8 cellular contexts compared by ENCODE assay signal in genomic region chrX:155070975-155071693, GRCh38. TPM values are rescaled to one million over a fixed set of nuclear protein-coding genes. Genes with fewer than 3 reads are reported as not detected.
DNase-seq lines count a peak whose midpoint lies in the region; TF ChIP-seq lines count a peak whose summit lies in the region.

TSS of gene BRCC3 (plus strand) at chrX:155071508. CDS start at chrX:155071528, 20 bp downstream.
TSS of gene CMC4 (minus strand) at chrX:155071136. CDS start at chrX:155064023, 7,113 bp downstream.
TSS of gene MTCP1 (minus strand) at chrX:155071136. CDS start at chrX:155066010, 5,126 bp downstream.

- no peaks in the 10 kb centered on the region for H3F3A ChIP-seq in neural cell (ENCODE audit: insufficient read depth, low read length, poor library complexity, severe bottlenecking)

- peak within 1 kb of the TSS; percentile 76 for H3K4me3 ChIP-seq in LNCaP clone FGC (ENCODE audit: low read depth, low read length)
- H3K4me3 ChIP-seq in fibroblast of villous mesenchyme (ENCODE audit: low read depth, low read length) = peak within 1 kb of the TSS; percentile 77
- H3K4me3 ChIP-seq in neural cell (ENCODE audit: low read length) = peak within 1 kb of the TSS; percentile 76
- H3K4me3 ChIP-seq in stomach = peak within 1 kb of the TSS; percentile 44 to 64 (median 59)

- WGBS in stomach, 5 donors = 0 to 50% (median 3%) methylated on average over 8 to 71 of the region's 81 CpGs

- peak within 1 kb of the TSS; percentile 75 for H3K9ac ChIP-seq in neural cell (ENCODE audit: low read length)

- no peaks in the 10 kb centered on the region for H3K36me3 ChIP-seq in neural cell (ENCODE audit: insufficient read depth, low read length)
- peaks cover 0 to 9% (median 6%) of the 10 kb centered on the region in 4 donors for H3K36me3 ChIP-seq in stomach

- H3K9me2 ChIP-seq in neural cell (ENCODE audit: insufficient read depth, low read length) = no peaks in the 10 kb centered on the region

- H3K27ac ChIP-seq in neural cell (ENCODE audit: low read length) (peak within 1 kb of the TSS; percentile 71), stomach (peak within 1 kb of the TSS; percentile 87 to 91 (median 90))

- H3K4me1 ChIP-seq in stomach = peaks cover 0 to 36% (median 15%) of the 10 kb centered on the region in 4 donors

- no peak for TF ChIP-seq EP300 in neural cell (conservative IDR thresholded peaks at IDR 0.05; ENCODE audit: poor library complexity, severe bottlenecking)
- no peak for TF ChIP-seq EP300 in stomach (IDR thresholded peaks at IDR 0.05)

- TF ChIP-seq POLR2A in stomach (IDR thresholded peaks at IDR 0.05) = peak in 1 of 4 donors; percentile 35

- peak within 1 kb of the TSS; percentile 69 for H2AFZ ChIP-seq in neural cell (ENCODE audit: low read depth, low read length)

- intact Hi-C loops in stomach (cut with DNase I; ENCODE audit: low total_unique reads) = no loop called here

- TF ChIP-seq CTCF in LNCaP clone FGC (IDR thresholded peaks at IDR 0.05; ENCODE audit: control insufficient read depth, extremely low read depth, insufficient read depth) (no peak), fibroblast of villous mesenchyme (IDR thresholded peaks at IDR 0.05; ENCODE audit: insufficient read depth, low read depth, low read length) (no peak), neural cell (IDR thresholded peaks at IDR 0.05; ENCODE audit: poor library complexity, severe bottlenecking) (no peak), stomach (IDR thresholded peaks at IDR 0.05) (no peak)

- H3K4me2 ChIP-seq in neural cell (ENCODE audit: low read length) = peak within 1 kb of the TSS; percentile 76

- H3K27me3 ChIP-seq in neural cell (ENCODE audit: insufficient read depth, low read depth, low read length) (no peaks in the 10 kb centered on the region), stomach (no peaks in the 10 kb centered on the region)

- TF ChIP-seq RAD21 in neural cell (conservative IDR thresholded peaks at IDR 0.05) = no peak

- DNase-seq in EH (ENCODE audit: low read depth) = peak; percentile 81
- DNase-seq in GOT3 (lab: John Stamatoyannopoulos, UW) = peak; percentile 46
- peak; percentile 47 for DNase-seq in LNCaP clone FGC (ENCODE audit: low read depth)
- peak; percentile 74 to 80 for DNase-seq in SHP77 (lab: John Stamatoyannopoulos, UW)
- DNase-seq in activated effector memory CD4-positive, alpha-beta T cell treated with Interleukin-2 at 50 U/mL for 16 hours = peak; percentile 66
- peak; percentile 81 for DNase-seq in fibroblast of villous mesenchyme (ENCODE audit: low read depth)
- peak; percentile 85 for DNase-seq in stomach

- H3K79me2 ChIP-seq in neural cell (replicated peaks; ENCODE audit: insufficient read depth, low read length) = peaks cover 3% of the 10 kb centered on the region

- no peaks in the 10 kb centered on the region for H4K20me1 ChIP-seq in neural cell (ENCODE audit: insufficient read depth)

- H3K9me3 ChIP-seq in neural cell (ENCODE audit: low read length) (no peaks in the 10 kb centered on the region), stomach (peaks cover 0 to 4% (median 0%) of the 10 kb centered on the region in 4 donors)

TF ChIP-seq in neural cell, 6 proteins besides CTCF, POLR2A, EP300 and RAD21:
- TF ChIP-seq EZH2 (IDR thresholded peaks at IDR 0.05; ENCODE audit: borderline replicate concordance, insufficient read depth, low read length, poor library complexity, severe bottlenecking) = no peak
- TF ChIP-seq POLR2AphosphoS5 (IDR thresholded peaks at IDR 0.05) = peak; percentile 70
- TF ChIP-seq REST (IDR thresholded peaks at IDR 0.05; ENCODE audit: borderline replicate concordance) = no peak
- TF ChIP-seq MXI1 (conservative IDR thresholded peaks at IDR 0.05; ENCODE audit: poor library complexity, severe bottlenecking) = peak; percentile 49
- TF ChIP-seq SMC3 (conservative IDR thresholded peaks at IDR 0.05; ENCODE audit: poor library complexity) = no peak
- peak; percentile 54 for TF ChIP-seq TAF1 (IDR thresholded peaks at IDR 0.05; ENCODE audit: low read depth)

RNA-seq across cellular contexts. Expression of gene BRCC3, which starts in this region (rescaled TPM):
- 8.4 and 11.2 TPM in 2 replicates for total RNA-seq in fibroblast of villous mesenchyme
- 17.2 and 28.1 TPM in 2 replicates for polyA plus RNA-seq in neural cell
- 28.5 and 30.9 TPM in 2 replicates for polyA minus RNA-seq in neural cell
- 10 to 100 TPM in 2 of 5 donors, 1 to 10 TPM in 2, under 1 TPM in 1; 0.87 to 20.1 (median 7.0) TPM for total RNA-seq in stomach
- 10 to 100 TPM; 10.0 to 18.8 (median 11.8) TPM for polyA plus RNA-seq in stomach

RNA-seq across cellular contexts. Expression of gene CMC4, which starts in this region (rescaled TPM):
- total RNA-seq in fibroblast of villous mesenchyme (11.0 and 13.8 TPM in 2 replicates), stomach (10 to 100 TPM in 1 of 5 donors, 1 to 10 TPM in 3, not detected in 1; 1.3 to 21.6 (median 4.7) TPM)
- polyA plus RNA-seq in neural cell (15.7 and 16.4 TPM in 2 replicates), stomach (10 to 100 TPM; 21.0 to 22.8 (median 22.1) TPM)
- polyA minus RNA-seq in neural cell = 5.4 and 7.5 TPM in 2 replicates

RNA-seq across cellular contexts. Expression of gene MTCP1, which starts in this region (rescaled TPM):
- total RNA-seq in fibroblast of villous mesenchyme (2.2 and 13.5 TPM in 2 replicates), stomach (10 to 100 TPM in 2 of 5 donors, 1 to 10 TPM in 3; 2.8 to 34.4 (median 6.6) TPM)
- polyA plus RNA-seq in neural cell (1.1 and 2.4 TPM in 2 replicates), stomach (10 to 100 TPM; 17.6 to 42.2 (median 37.1) TPM)
- 1.0 and 3.2 TPM in 2 replicates for polyA minus RNA-seq in neural cell

Comparison
In these comparisons a context has a peak if more than half of its experiments do, and no peak if none do; other contexts are left out.
1. Peak in every context shown above with its lines: DNase-seq, H3K4me3 ChIP-seq and H3K27ac ChIP-seq.